ENCODE assay signal across 1 cellular context in the genomic region with DNA sequence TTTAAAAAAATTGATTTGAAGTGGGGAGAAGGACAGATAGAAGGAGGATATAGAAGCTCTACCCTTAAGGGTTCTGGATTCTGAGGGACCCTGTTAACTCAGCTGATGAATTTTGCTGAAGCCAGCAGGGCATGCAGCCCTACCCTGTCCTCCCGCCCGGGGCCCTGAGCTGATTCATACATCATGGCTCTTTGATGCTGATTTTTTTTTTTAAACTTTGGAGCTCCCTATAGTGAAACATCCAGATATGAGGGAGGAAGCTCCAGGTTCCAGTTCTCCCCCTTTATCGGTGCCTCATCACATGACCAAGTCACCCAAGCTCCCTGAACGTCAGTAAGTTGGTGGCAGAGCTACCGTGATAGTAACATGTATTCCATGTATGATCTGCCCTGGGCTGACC.
TF ChIP-seq lines count a peak whose summit lies in the region.

No MANE protein-coding gene starts in this region.

TF ChIP-seq in WTC11, 78 proteins besides CTCF, POLR2A, EP300 and RAD21 (continued from another document):
- no peak for TF ChIP-seq NFE2L1 (CRISPR knock-in tag; IDR thresholded peaks at IDR 0.05)
- TF ChIP-seq ZNF232 (CRISPR knock-in tag; IDR thresholded peaks at IDR 0.05) = no peak
- no peak for TF ChIP-seq CREM (CRISPR knock-in tag; IDR thresholded peaks at IDR 0.05)
- TF ChIP-seq NR3C1 (CRISPR knock-in tag; conservative IDR thresholded peaks at IDR 0.05; ENCODE audit: low read depth) = no peak
- TF ChIP-seq ETV6 (CRISPR knock-in tag; IDR thresholded peaks at IDR 0.05) = no peak
- no peak for TF ChIP-seq ZBTB21 (CRISPR knock-in tag; IDR thresholded peaks at IDR 0.05; ENCODE audit: borderline replicate concordance)
- no peak for TF ChIP-seq KAT7 (CRISPR knock-in tag; IDR thresholded peaks at IDR 0.05; ENCODE audit: borderline replicate concordance)
- TF ChIP-seq, protein P1, sequence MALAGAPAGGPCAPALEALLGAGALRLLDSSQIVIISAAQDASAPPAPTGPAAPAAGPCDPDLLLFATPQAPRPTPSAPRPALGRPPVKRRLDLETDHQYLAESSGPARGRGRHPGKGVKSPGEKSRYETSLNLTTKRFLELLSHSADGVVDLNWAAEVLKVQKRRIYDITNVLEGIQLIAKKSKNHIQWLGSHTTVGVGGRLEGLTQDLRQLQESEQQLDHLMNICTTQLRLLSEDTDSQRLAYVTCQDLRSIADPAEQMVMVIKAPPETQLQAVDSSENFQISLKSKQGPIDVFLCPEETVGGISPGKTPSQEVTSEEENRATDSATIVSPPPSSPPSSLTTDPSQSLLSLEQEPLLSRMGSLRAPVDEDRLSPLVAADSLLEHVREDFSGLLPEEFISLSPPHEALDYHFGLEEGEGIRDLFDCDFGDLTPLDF (CRISPR knock-in tag; IDR thresholded peaks at IDR 0.05) = no peak
- TF ChIP-seq, protein P2, sequence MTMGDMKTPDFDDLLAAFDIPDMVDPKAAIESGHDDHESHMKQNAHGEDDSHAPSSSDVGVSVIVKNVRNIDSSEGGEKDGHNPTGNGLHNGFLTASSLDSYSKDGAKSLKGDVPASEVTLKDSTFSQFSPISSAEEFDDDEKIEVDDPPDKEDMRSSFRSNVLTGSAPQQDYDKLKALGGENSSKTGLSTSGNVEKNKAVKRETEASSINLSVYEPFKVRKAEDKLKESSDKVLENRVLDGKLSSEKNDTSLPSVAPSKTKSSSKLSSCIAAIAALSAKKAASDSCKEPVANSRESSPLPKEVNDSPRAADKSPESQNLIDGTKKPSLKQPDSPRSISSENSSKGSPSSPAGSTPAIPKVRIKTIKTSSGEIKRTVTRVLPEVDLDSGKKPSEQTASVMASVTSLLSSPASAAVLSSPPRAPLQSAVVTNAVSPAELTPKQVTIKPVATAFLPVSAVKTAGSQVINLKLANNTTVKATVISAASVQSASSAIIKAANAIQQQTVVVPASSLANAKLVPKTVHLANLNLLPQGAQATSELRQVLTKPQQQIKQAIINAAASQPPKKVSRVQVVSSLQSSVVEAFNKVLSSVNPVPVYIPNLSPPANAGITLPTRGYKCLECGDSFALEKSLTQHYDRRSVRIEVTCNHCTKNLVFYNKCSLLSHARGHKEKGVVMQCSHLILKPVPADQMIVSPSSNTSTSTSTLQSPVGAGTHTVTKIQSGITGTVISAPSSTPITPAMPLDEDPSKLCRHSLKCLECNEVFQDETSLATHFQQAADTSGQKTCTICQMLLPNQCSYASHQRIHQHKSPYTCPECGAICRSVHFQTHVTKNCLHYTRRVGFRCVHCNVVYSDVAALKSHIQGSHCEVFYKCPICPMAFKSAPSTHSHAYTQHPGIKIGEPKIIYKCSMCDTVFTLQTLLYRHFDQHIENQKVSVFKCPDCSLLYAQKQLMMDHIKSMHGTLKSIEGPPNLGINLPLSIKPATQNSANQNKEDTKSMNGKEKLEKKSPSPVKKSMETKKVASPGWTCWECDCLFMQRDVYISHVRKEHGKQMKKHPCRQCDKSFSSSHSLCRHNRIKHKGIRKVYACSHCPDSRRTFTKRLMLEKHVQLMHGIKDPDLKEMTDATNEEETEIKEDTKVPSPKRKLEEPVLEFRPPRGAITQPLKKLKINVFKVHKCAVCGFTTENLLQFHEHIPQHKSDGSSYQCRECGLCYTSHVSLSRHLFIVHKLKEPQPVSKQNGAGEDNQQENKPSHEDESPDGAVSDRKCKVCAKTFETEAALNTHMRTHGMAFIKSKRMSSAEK (CRISPR knock-in tag; IDR thresholded peaks at IDR 0.05; ENCODE audit: borderline replicate concordance) = no peak
- TF ChIP-seq PRRX2 (CRISPR knock-in tag; IDR thresholded peaks at IDR 0.05) = no peak
- TF ChIP-seq IRF2 (CRISPR knock-in tag; IDR thresholded peaks at IDR 0.05; ENCODE audit: borderline replicate concordance, low read depth) = no peak
- no peak for TF ChIP-seq ZNF138 (CRISPR knock-in tag; conservative IDR thresholded peaks at IDR 0.05)
TF ChIP-seq in WTC11: peak in this region for 0.
